In genomic region chr10:80164596-80164995, GRCh38 we compare ENCODE assay signal across 15 cellular contexts. TPM values are rescaled to one million over a fixed set of nuclear protein-coding genes. Genes with fewer than 3 reads are reported as not detected.
DNase-seq lines count a peak whose midpoint lies in the region; ATAC-seq, FAIRE-seq and TF ChIP-seq lines count a peak whose summit lies in the region.
"Had no signal": no experiment of that assay in that cellular context is flagged by ENCODE, and none has a peak within 500 bp of the region (broad histone marks: within the 10 kb centered on the region; RNA-seq: fewer than 3 reads in every experiment).

No MANE protein-coding gene starts in this region.

- TF ChIP-seq RAD21 in IMR-90 (IDR thresholded peaks at IDR 0.05; ENCODE audit: low read length) = no peak
- TF ChIP-seq RAD21 in K562 (CRISPR knock-in tag; conservative IDR thresholded peaks at IDR 0.05 in 1 of 2, IDR thresholded peaks at IDR 0.05 in 1 of 2) = no peak

- no peak overlapping the region for H2AFZ ChIP-seq in IMR-90 (replicated peaks; ENCODE audit: low read length, poor library complexity)
- H2AFZ ChIP-seq in K562 (ENCODE audit: low read depth, low read length) = no peak overlapping the region

- peak; percentile 67 for FAIRE-seq in K562 (lab: Jason Lieb, UNC)
- FAIRE-seq: colon had no signal

- H4K20me1 ChIP-seq in IMR-90 (ENCODE audit: insufficient read depth, low read length) (peaks cover 7% of the 10 kb centered on the region), K562 (replicated peaks; ENCODE audit: control insufficient read depth, insufficient read depth, low read length) (peaks cover 13% of the 10 kb centered on the region; the same call in 1 of the 2 replicates)

- peak overlapping the region in 1 of 2 experiments; percentile 68; a peak in 2 of 4 replicates for H4K8ac ChIP-seq in IMR-90 (ENCODE audit: low read depth in 2 of 2, low read length in 2 of 2)

- CTCF ChIA-PET in IMR-90 (lab: Yijun Ruan, JAX) (interaction anchor here (1.0 kb wide), 1 partner anchor 10 kb away, joined by 8 read pairs; no protein-coding TSS in a partner anchor), K562 (lab: Yijun Ruan, JAX; ENCODE audit: low intra/inter-chr PET ratio) (no interaction called here)

- dilution Hi-C loops in IMR-90 (cut with HindIII; ENCODE audit: low sequenced_read_pairs, unreplicated experiment) = no loop called here

- DNase-seq in IMR-90 (no peak), K562 (ENCODE audit: extremely low read depth in 1 of 4, low spot score in 3 of 4) (no peak), right cardiac atrium (no peak), transverse colon (no peak), left colon (no peak)
- DNase-seq in activated CD4-positive, alpha-beta T cell treated with anti-CD3 and anti-CD28 coated beads, Interleukin-2, amount 50 U/mL, for 48 hours = no peak
- DNase-seq: activated CD4-positive, alpha-beta memory T cell treated with anti-CD3 and anti-CD28 coated beads, Interleukin-2, amount 10 ng/mL, durations not matched to agents 7 days and 5 days; DMS53; NCI-H1092; occipital lobe had no signal

- H3K27ac ChIP-seq in IMR-90 (ENCODE audit: insufficient read depth, low read length) = 0 out of 2 replicates have a peak overlapping the region, but pooled peaks have one; percentile 12
- no peak overlapping the region for H3K27ac ChIP-seq in K562 (ENCODE audit: extremely low read depth, low read depth, low read length)
- peak overlapping the region; percentile 6 for H3K27ac ChIP-seq in right cardiac atrium (ENCODE audit: low read length)
- peak overlapping the region; percentile 66 to 75 (median 68) for H3K27ac ChIP-seq in transverse colon
- H3K27ac ChIP-seq: C4-2B had no signal

- TF ChIP-seq EP300 in K562 (IDR thresholded peaks at IDR 0.05; ENCODE audit: low read length) (no peak), transverse colon (IDR thresholded peaks at IDR 0.05; ENCODE audit: low read depth) (no peak)

- no peak overlapping the region for H2BK5ac ChIP-seq in IMR-90 (ENCODE audit: low read depth, low read length, poor library complexity, severe bottlenecking)

- H3K9ac ChIP-seq in IMR-90 (ENCODE audit: low read depth, low read length) (no peak overlapping the region), K562 (ENCODE audit: insufficient read depth in 1 of 2, low read depth in 2 of 2, low read length in 2 of 2) (no peak overlapping the region)

- TF ChIP-seq CTCF in IMR-90 (conservative IDR thresholded peaks at IDR 0.05; ENCODE audit: low read depth, low read length) (no peak), K562 (IDR thresholded peaks at IDR 0.05 in 2 of 3, conservative IDR thresholded peaks at IDR 0.05 in 1 of 3; ENCODE audit: insufficient read depth in 2 of 3, low read depth in 1 of 3, low read length in 3 of 3) (no peak), transverse colon (IDR thresholded peaks at IDR 0.05) (no peak)

- H3K9me1 ChIP-seq in IMR-90 (ENCODE audit: insufficient read depth, low read length) = peaks cover 46% of the 10 kb centered on the region
- H3K9me1 ChIP-seq in K562 (ENCODE audit: control insufficient read depth, insufficient read depth, low read length) = peaks cover 11% of the 10 kb centered on the region

- in situ Hi-C loops in IMR-90 (cut with MboI; ENCODE audit: low sequenced_read_pairs) (loop anchor here (25.0 kb wide), 1 partner anchor 298 kb away; the partner anchor contains the start of gene TSPAN14), K562 (cut with MboI) (no loop called here), transverse colon (cut with MboI; ENCODE audit: low pct_ligation_motif_present in 1 of 4, low pct_unique_long_range_greater_than_20kb in 1 of 4, low sequenced_read_pairs in 3 of 4) (no loop called here)

- H2AK9ac ChIP-seq in IMR-90 (replicated peaks; ENCODE audit: low read depth, low read length, poor library complexity) = peak overlapping the region; percentile 6

- H4K91ac ChIP-seq in IMR-90 (ENCODE audit: insufficient read depth, low read depth, low read length) = peak overlapping the region; percentile 65

- H2AK5ac ChIP-seq in IMR-90 (ENCODE audit: low read depth, low read length) = peak overlapping the region; percentile 96

- no peak overlapping the region for H4K5ac ChIP-seq in IMR-90 (ENCODE audit: low read depth, low read length)

- peak overlapping the region; percentile 70 for H2BK20ac ChIP-seq in IMR-90 (ENCODE audit: low read depth, low read length)

- peak overlapping the region; percentile 73 for H3K4ac ChIP-seq in IMR-90 (ENCODE audit: low read depth, low read length)

- no peak overlapping the region for H3K4me2 ChIP-seq in IMR-90 (ENCODE audit: low read depth, low read length)
- no peak overlapping the region for H3K4me2 ChIP-seq in K562 (ENCODE audit: insufficient read depth, low read length)

- intact Hi-C loops in IMR-90 (cut with micrococcal nuclease) (no loop called here), K562 (cut with micrococcal nuclease) (no loop called here), right cardiac atrium (cut with DNase I) (no loop called here), transverse colon (cut with DNase I; ENCODE audit: low total_unique reads) (no loop called here), left colon (cut with DNase I, micrococcal nuclease) (no loop called here)

- no peak overlapping the region for H3K18ac ChIP-seq in IMR-90 (ENCODE audit: low read depth, low read length)

- TF ChIP-seq POLR2A in IMR-90 (IDR thresholded peaks at IDR 0.05; ENCODE audit: low read depth, low read length) (no peak), K562 (conservative IDR thresholded peaks at IDR 0.05) (no peak), transverse colon (IDR thresholded peaks at IDR 0.05) (no peak)

- H3K9me3 ChIP-seq in IMR-90 (ENCODE audit: control insufficient read depth, insufficient read depth, low read length) = no peaks in the 10 kb centered on the region
- no peaks in the 10 kb centered on the region for H3K9me3 ChIP-seq in K562 (replicated peaks; ENCODE audit: control insufficient read depth, insufficient read depth, low read depth, low read length)
- H3K9me3 ChIP-seq in right cardiac atrium (ENCODE audit: control insufficient read depth, low read length) = no peaks in the 10 kb centered on the region
- H3K9me3 ChIP-seq in transverse colon = no peaks in the 10 kb centered on the region

- H2BK15ac ChIP-seq in IMR-90 (ENCODE audit: low read depth, low read length) = peak overlapping the region; percentile 78; the same call in 2 of the 3 replicates

- no peaks in the 10 kb centered on the region for H3K27me3 ChIP-seq in IMR-90 (ENCODE audit: control insufficient read depth, insufficient read depth, low read length)
- H3K27me3 ChIP-seq in K562 (ENCODE audit: control insufficient read depth in 2 of 2, insufficient read depth in 2 of 2, low read length in 2 of 2) = no peaks in the 10 kb centered on the region
- no peaks in the 10 kb centered on the region for H3K27me3 ChIP-seq in right cardiac atrium (ENCODE audit: control insufficient read depth, insufficient read depth)
- no peaks in the 10 kb centered on the region for H3K27me3 ChIP-seq in transverse colon

- no TSS peak for BruUV-seq in IMR-90 (replicated peaks; lab: Mats Ljungman, UMichigan)
- no TSS peak for BruUV-seq in K562 (replicated peaks; lab: Mats Ljungman, UMichigan)

- peak overlapping the region; percentile 5; the same call in 1 of the 2 replicates for H3K23ac ChIP-seq in IMR-90 (ENCODE audit: low read depth, low read length)

- 93% methylated on average over 3 of the region's 7 CpGs; no CpG with 5 or more reads in 1 of the 2 experiments for WGBS in IMR-90 (ENCODE audit: extremely low coverage in 2 of 2, insufficient read length in 1 of 2), 2 experiments
- WGBS in K562 (ENCODE audit: insufficient coverage, low coverage, missing lambda C conversion rate) = 93% methylated on average over 7 of the region's 7 CpGs
- 84% methylated on average over 7 of the region's 7 CpGs for WGBS in right cardiac atrium
- 95 to 96% methylated on average over 3 to 7 of the region's 7 CpGs for WGBS in transverse colon (ENCODE audit: low coverage in 1 of 2), 2 donors

- H3K56ac ChIP-seq in IMR-90 (ENCODE audit: extremely low read depth, insufficient read depth, low read length) = no peak overlapping the region

- peak overlapping the region; percentile 67 for H3K14ac ChIP-seq in IMR-90 (replicated peaks; ENCODE audit: low read depth, low read length)

- H3K4me1 ChIP-seq in IMR-90 (ENCODE audit: control insufficient read depth, insufficient read depth, low read length) = peaks cover 37% of the 10 kb centered on the region
- H3K4me1 ChIP-seq in K562 (replicated peaks in 1 of 2; ENCODE audit: control insufficient read depth in 2 of 2, insufficient read depth in 2 of 2, low read length in 2 of 2) = peaks cover 3 to 24% of the 10 kb centered on the region in 2 experiments
- H3K4me1 ChIP-seq in right cardiac atrium (ENCODE audit: control insufficient read depth, insufficient read depth, low read length) = peaks cover 43% of the 10 kb centered on the region
- peaks cover 18 to 56% (median 23%) of the 10 kb centered on the region in 4 donors for H3K4me1 ChIP-seq in transverse colon

- POLR2A ChIA-PET in IMR-90 (lab: Charles Lee; ENCODE audit: unreplicated experiment) = no interaction called here
- POLR2A ChIA-PET in K562 (lab: Yijun Ruan, JAX) = interaction anchor here (0.9 kb wide), 1 partner anchor 14 kb away, joined by 3 read pairs; no protein-coding TSS in a partner anchor

- H3K79me1 ChIP-seq in IMR-90 (ENCODE audit: low read depth in 1 of 2, low read length in 2 of 2) = peaks cover 20 to 95% of the 10 kb centered on the region in 2 experiments

- H2BK120ac ChIP-seq in IMR-90 (ENCODE audit: low read depth, low read length) = peak overlapping the region; percentile 83

- H3K36me3 ChIP-seq in IMR-90 (ENCODE audit: control insufficient read depth, insufficient read depth, low read length) (peaks cover 60% of the 10 kb centered on the region), K562 (ENCODE audit: control insufficient read depth, insufficient read depth, low read length) (peaks cover 91% of the 10 kb centered on the region), transverse colon (peaks cover 0 to 28% (median 13%) of the 10 kb centered on the region in 4 donors)

- no peak overlapping the region for H3K4me3 ChIP-seq in IMR-90 (ENCODE audit: insufficient read depth, low read depth, low read length)
- H3K4me3 ChIP-seq in K562 = no peak overlapping the region
- no peak overlapping the region for H3K4me3 ChIP-seq in right cardiac atrium (ENCODE audit: low read length)
- H3K4me3 ChIP-seq in transverse colon = no peak overlapping the region

- H3K79me2 ChIP-seq in K562 (ENCODE audit: control insufficient read depth, insufficient read depth, low read length) = no peaks in the 10 kb centered on the region

- ATAC-seq in IMR-90 (ENCODE audit: low read depth) (no peak), K562 (no peak), right cardiac atrium (no peak), left colon (no peak), HG02885 (IDR thresholded peaks at IDR 0.05; ENCODE audit: poor library complexity, unreplicated experiment) (no peak)

RNA-seq across cellular contexts. Expression of gene PLAC9, which starts 32.1 kb away (rescaled TPM):
- 1.6 and 1.9 TPM in 2 replicates for total RNA-seq in IMR-90 (2012; rRNA removed)
- 12.2 and 15.6 TPM in 2 replicates for polyA plus RNA-seq in IMR-90 (2012; rRNA removed)
- polyA plus RNA-seq in IMR-90 (2012; cell fraction: cytosol; rRNA removed) = 8.4 and 13.4 TPM in 2 replicates
- 2.1 and 3.1 TPM in 2 replicates for polyA plus RNA-seq in IMR-90 (2012; cell fraction: nucleus; rRNA removed; ENCODE audit: low replicate concordance)
- total RNA-seq in K562 (2011; cell fraction: chromatin; rRNA removed; ENCODE audit: low replicate concordance) = not detected in 2 replicates
- not detected in 2 replicates for total RNA-seq in K562 (2011; cell fraction: nucleolus; rRNA removed)
- total RNA-seq in K562 (2011; cell fraction: nucleoplasm; rRNA removed) = not detected in 2 replicates
- total RNA-seq in K562 (2014; rRNA removed) = not detected in 2 replicates
- total RNA-seq in K562 (2014; rRNA removed; fragmentation: Illumina TruSeq; extraction: Trizol) = not detected in 2 replicates
- total RNA-seq in K562 (2015; rRNA removed; fragmentation: Illumina TruSeq; extraction: Trizol) = not detected in 2 replicates
- total RNA-seq in K562 (2021) = not detected in 2 replicates
- polyA plus RNA-seq in K562 (2011; rRNA removed) = not detected in 2 replicates
- not detected in 2 replicates for polyA plus RNA-seq in K562 (2011; cell fraction: cytosol; rRNA removed)
- not detected in 2 replicates for polyA plus RNA-seq in K562 (2011; cell fraction: nucleus; rRNA removed)
- polyA plus RNA-seq in K562 (2012) = 0.20 TPM in 1 of 2 replicates, not detected in the other
- polyA plus RNA-seq in K562 (2014; fragmentation: Illumina TruSeq; extraction: Trizol) = not detected in 2 replicates
- not detected for polyA plus RNA-seq in K562 (2014; fragmentation: Nextera tagmentation; extraction: Ambion mirVana)
- not detected in 2 replicates for polyA plus RNA-seq in K562 (2014; rRNA removed)
- not detected in 2 replicates for polyA minus RNA-seq in K562 (2011; rRNA and poly(A)+ RNA removed)
- polyA minus RNA-seq in K562 (2011; cell fraction: cytosol; rRNA and poly(A)+ RNA removed) = not detected in 2 replicates
- not detected in 2 replicates for polyA minus RNA-seq in K562 (2011; cell fraction: nucleus; rRNA and poly(A)+ RNA removed)
- 10 to 100 TPM; 47.5 to 92.2 (median 61.2) TPM for total RNA-seq in right cardiac atrium
- polyA plus RNA-seq in right cardiac atrium = 78.6 TPM
- total RNA-seq in transverse colon = 1 to 10 TPM in 3 of 4 donors, not detected in 1; 1.7 to 6.6 (median 5.7) TPM
- 1 to 10 TPM; 4.2 to 8.2 TPM for total RNA-seq in left colon
- total RNA-seq: activated CD4-positive, alpha-beta memory T cell treated with anti-CD3 and anti-CD28 coated beads, Interleukin-2, amount 10 ng/mL, durations not matched to agents 7 days and 5 days; kidney epithelial cell; mononuclear cell had no signal

RNA-seq across cellular contexts. Expression of gene ANXA11, which starts 40.7 kb away (rescaled TPM):
- total RNA-seq in IMR-90 (2012; rRNA removed) (39.4 and 40.8 TPM in 2 replicates), K562 (2014; rRNA removed) (109 and 153 TPM in 2 replicates), K562 (2014; rRNA removed; fragmentation: Illumina TruSeq; extraction: Trizol) (107 and 116 TPM in 2 replicates), K562 (2015; rRNA removed; fragmentation: Illumina TruSeq; extraction: Trizol) (148 and 173 TPM in 2 replicates), K562 (2021) (182 and 201 TPM in 2 replicates), right cardiac atrium (100 to 1,000 TPM; 371 to 451 (median 403) TPM), transverse colon (100 to 1,000 TPM; 134 to 247 (median 219) TPM), left colon (100 to 1,000 TPM; 384 to 427 TPM)
- polyA plus RNA-seq in IMR-90 (2012; rRNA removed) (109 and 114 TPM in 2 replicates), K562 (2011; rRNA removed) (110 and 146 TPM in 2 replicates), K562 (2014; fragmentation: Illumina TruSeq; extraction: Trizol) (212 and 243 TPM in 2 replicates), K562 (2014; fragmentation: Nextera tagmentation; extraction: Ambion mirVana) (10 to 100 TPM; 43.6 to 70.0 TPM), K562 (2014; rRNA removed) (95.7 and 97.6 TPM in 2 replicates), right cardiac atrium (232 TPM)
- 104 and 105 TPM in 2 replicates for polyA plus RNA-seq in IMR-90 (2012; cell fraction: cytosol; rRNA removed)
- 86.2 and 114 TPM in 2 replicates for polyA plus RNA-seq in IMR-90 (2012; cell fraction: nucleus; rRNA removed; ENCODE audit: low replicate concordance)
- 76.5 and 119 TPM in 2 replicates for total RNA-seq in K562 (2011; cell fraction: chromatin; rRNA removed; ENCODE audit: low replicate concordance)
- total RNA-seq in K562 (2011; cell fraction: nucleolus; rRNA removed) = 60.7 and 61.5 TPM in 2 replicates
- total RNA-seq in K562 (2011; cell fraction: nucleoplasm; rRNA removed) = 69.1 and 105 TPM in 2 replicates
- 75.9 and 170 TPM in 2 replicates for polyA plus RNA-seq in K562 (2011; cell fraction: cytosol; rRNA removed)
- polyA plus RNA-seq in K562 (2011; cell fraction: nucleus; rRNA removed) = 61.3 and 66.0 TPM in 2 replicates
- 265 and 356 TPM in 2 replicates for polyA plus RNA-seq in K562 (2012)
- polyA minus RNA-seq in K562 (2011; rRNA and poly(A)+ RNA removed) = 62.3 and 65.3 TPM in 2 replicates
- 86.2 and 98.5 TPM in 2 replicates for polyA minus RNA-seq in K562 (2011; cell fraction: cytosol; rRNA and poly(A)+ RNA removed)
- polyA minus RNA-seq in K562 (2011; cell fraction: nucleus; rRNA and poly(A)+ RNA removed) = 25.7 and 32.5 TPM in 2 replicates

Comparison
In these comparisons a context has a peak if more than half of its experiments do, and no peak if none do; other contexts are left out.
1. RNA of gene PLAC9, which starts 32.1 kb away (total RNA-seq): 47.5 to 92.2 TPM in right cardiac atrium; 4.2 to 8.2 TPM in left colon, 1.7 to 6.6 TPM in transverse colon, 1.6 to 1.9 TPM in IMR-90 and not detected in K562; every median in the first group is over 4 times any median in the second.